In the genomic region with DNA sequence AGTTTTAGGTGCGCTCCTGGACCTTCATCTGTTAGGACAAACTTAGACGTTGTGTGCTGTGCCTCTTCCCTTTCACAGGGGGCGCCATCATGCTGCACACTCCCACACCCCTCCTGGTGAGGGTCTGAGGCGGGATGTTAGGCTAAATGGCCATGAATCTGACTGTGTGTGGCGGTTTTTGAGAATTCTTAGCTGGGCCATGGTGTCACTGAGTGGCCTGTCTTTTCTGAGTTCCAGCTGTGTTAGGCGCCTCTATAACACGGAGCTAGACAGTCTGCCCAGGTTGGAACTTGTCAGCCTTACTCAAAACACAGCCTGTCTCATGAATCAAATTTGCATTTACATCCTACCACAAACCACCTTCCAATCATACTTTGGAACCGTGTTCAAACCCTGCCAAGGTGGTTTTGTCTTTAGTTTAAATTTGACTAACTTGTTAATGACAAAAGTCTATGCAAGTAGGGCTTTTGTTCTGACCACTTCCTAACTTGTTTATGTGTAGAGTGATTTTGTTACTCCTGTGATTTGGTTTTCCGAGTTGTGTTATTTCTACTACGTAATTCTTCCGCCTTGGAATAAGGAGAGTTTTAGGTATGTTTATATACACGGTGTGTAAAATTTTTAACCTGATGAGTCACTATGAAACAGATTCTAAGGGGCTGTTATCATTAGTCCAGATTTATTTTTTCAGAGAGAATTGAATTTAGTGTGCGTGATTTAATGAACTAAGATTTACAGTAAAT, we compare ENCODE assay signal across 8 cellular contexts. TPM values are rescaled to one million over a fixed set of nuclear protein-coding genes. Genes with fewer than 3 reads are reported as not detected.
DNase-seq lines count a peak whose midpoint lies in the region; ATAC-seq and TF ChIP-seq lines count a peak whose summit lies in the region.

No MANE protein-coding gene starts in this region.

- CTCF ChIA-PET in HEK293T (lab: Yijun Ruan, JAX): interaction anchor here (0.6 to 3.7 kb wide), 16 partner anchors 10 to 663 kb away, joined by 3 to 28 read pairs (median 4); no protein-coding TSS in a partner anchor

- POLR2A ChIA-PET in HEK293T (lab: Yijun Ruan, JAX): interaction anchor here (1.2 kb wide), 1 partner anchor 20 kb away, joined by 4 read pairs; the partner anchor contains the start of gene ACVR1B

- DNase-seq in NCI-H82 (lab: John Stamatoyannopoulos, UW) (peak; percentile 40), NCI-H82 treated with DMSO at 0.1 percent for 48 hours (lab: John Stamatoyannopoulos, UW; ENCODE audit: unreplicated experiment) (no peak), HEK293T (ENCODE audit: extremely low spot score) (peak; percentile 75), NAMALWA (ENCODE audit: low spot score) (peak; percentile 67), left lobe of liver (ENCODE audit: low spot score) (peak; percentile 44), RKO (ENCODE audit: low spot score) (no peak), NCI-H2029 (lab: John Stamatoyannopoulos, UW) (no peak)
- peak; percentile 56 to 65 for DNase-seq in activated naive CD4-positive, alpha-beta T cell treated with anti-CD3 and anti-CD28 coated beads, Interleukin-2, amount 50 U/mL, for 72 hours (ENCODE audit: low spot score in 2 of 2)

- ATAC-seq in activated naive CD4-positive, alpha-beta T cell treated with anti-CD3 and anti-CD28 coated beads, Interleukin-2, amount 50 U/mL, for 72 hours: peak; percentile 84 to 95
- ATAC-seq in left lobe of liver: peak; percentile 3

- H3K27ac Mint-ChIP-seq in activated naive CD4-positive, alpha-beta T cell treated with anti-CD3 and anti-CD28 coated beads, Interleukin-2, amount 50 U/mL, for 72 hours: peak overlapping the region; percentile 70 to 87

- H3K36me3 Mint-ChIP-seq in activated naive CD4-positive, alpha-beta T cell treated with anti-CD3 and anti-CD28 coated beads, Interleukin-2, amount 50 U/mL, for 72 hours: peaks cover 9 to 11% of the 10 kb centered on the region in 2 donors

- no peaks in the 10 kb centered on the region for H3K9me3 Mint-ChIP-seq in activated naive CD4-positive, alpha-beta T cell treated with anti-CD3 and anti-CD28 coated beads, Interleukin-2, amount 50 U/mL, for 72 hours

TF ChIP-seq in HEK293T, 16 proteins besides CTCF, POLR2A, EP300 and RAD21:
- TF ChIP-seq TARDBP (IDR thresholded peaks at IDR 0.05) (no peak), ARNT (IDR thresholded peaks at IDR 0.05) (no peak)
- TF ChIP-seq, protein P1, sequence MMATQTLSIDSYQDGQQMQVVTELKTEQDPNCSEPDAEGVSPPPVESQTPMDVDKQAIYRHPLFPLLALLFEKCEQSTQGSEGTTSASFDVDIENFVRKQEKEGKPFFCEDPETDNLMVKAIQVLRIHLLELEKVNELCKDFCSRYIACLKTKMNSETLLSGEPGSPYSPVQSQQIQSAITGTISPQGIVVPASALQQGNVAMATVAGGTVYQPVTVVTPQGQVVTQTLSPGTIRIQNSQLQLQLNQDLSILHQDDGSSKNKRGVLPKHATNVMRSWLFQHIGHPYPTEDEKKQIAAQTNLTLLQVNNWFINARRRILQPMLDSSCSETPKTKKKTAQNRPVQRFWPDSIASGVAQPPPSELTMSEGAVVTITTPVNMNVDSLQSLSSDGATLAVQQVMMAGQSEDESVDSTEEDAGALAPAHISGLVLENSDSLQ (IDR thresholded peaks at IDR 0.05): no peak

RNA-seq across cellular contexts. Expression of gene ACVR1B, which starts 19.6 kb away (rescaled TPM):
- 1 to 10 TPM; 5.2 to 9.0 TPM for total RNA-seq in activated naive CD4-positive, alpha-beta T cell treated with anti-CD3 and anti-CD28 coated beads, Interleukin-2, amount 50 U/mL, for 72 hours
- total RNA-seq in left lobe of liver: 28.0 TPM

RNA-seq across cellular contexts. Expression of gene TAMALIN, which starts 35.7 kb away (rescaled TPM):
- total RNA-seq in activated naive CD4-positive, alpha-beta T cell treated with anti-CD3 and anti-CD28 coated beads, Interleukin-2, amount 50 U/mL, for 72 hours: 10 to 100 TPM in 1 of 2 donors, 1 to 10 TPM in 1; 9.9 to 32.9 TPM
- total RNA-seq in left lobe of liver: 5.5 TPM

Comparison
In these comparisons a context has a peak if more than half of its experiments do, and no peak if none do; other contexts are left out.
1. DNase-seq: peak in NCI-H82 (single experiment), HEK293T (single experiment), NAMALWA (single experiment), activated naive CD4-positive, alpha-beta T cell treated with anti-CD3 and anti-CD28 coated beads, Interleukin-2, amount 50 U/mL, for 72 hours (2 of 2) and left lobe of liver (single experiment); none in NCI-H82 treated with DMSO at 0.1 percent for 48 hours (single experiment), RKO (single experiment) and NCI-H2029 (single experiment).